8 cellular contexts compared by ENCODE assay signal in genomic region chr12:62207248-62207647, GRCh38.
"Had no signal": no experiment of that assay in that cellular context is flagged by ENCODE, and none has a peak within 500 bp of the region (broad histone marks: within the 10 kb centered on the region; RNA-seq: fewer than 3 reads in every experiment).

No MANE protein-coding gene starts in this region.

- H3K4me3 ChIP-seq: GM12878 had no signal

- DNase-seq: GDM1, GF-D8 had no signal

- FAIRE-seq: G401.6, GM12878, GM12891, GM12892, GM18507, GM19239 had no signal

- ATAC-seq: GM12878 had no signal
